In the genomic region with DNA sequence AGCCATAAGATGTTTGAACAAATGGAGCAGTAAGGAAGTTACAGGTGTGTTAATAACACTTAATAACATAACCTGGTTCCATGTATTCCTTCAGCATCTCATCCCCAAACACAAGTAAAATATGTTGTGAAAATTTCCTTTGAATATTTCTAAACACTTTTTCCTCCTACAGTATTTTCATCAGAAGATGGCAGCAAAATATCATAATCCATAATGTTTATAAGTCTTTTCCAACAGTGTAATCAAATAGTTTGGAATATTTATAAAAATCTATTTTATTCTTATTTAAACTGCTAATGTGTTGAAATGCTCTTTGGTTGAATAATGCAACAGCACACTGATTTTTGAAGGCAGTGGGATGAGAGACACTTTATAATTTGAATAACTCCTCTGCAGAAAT, we compare ENCODE assay signal across 18 cellular contexts.
"Had no signal": no experiment of that assay in that cellular context is flagged by ENCODE, and none has a peak within 500 bp of the region (broad histone marks: within the 10 kb centered on the region; RNA-seq: fewer than 3 reads in every experiment).

No MANE protein-coding gene starts in this region.

- H3K27me3 Mint-ChIP-seq: activated CD4-positive, alpha-beta T cell treated with anti-CD3 and anti-CD28 coated beads, Interleukin-2, amount 10 ng/mL, durations not matched to agents 24 days and 14 days; effector memory CD8-positive, alpha-beta T cell; naive thymus-derived CD8-positive, alpha-beta T cell; stimulated activated memory B cell treated with anti-CD40 and anti-IgM and Interleukin-4, amounts not matched to agents 10 μg/mL and 1 μg/mL and 100 μg/mL, for 72 hours had no signal

- H3K27ac Mint-ChIP-seq: activated CD4-positive, alpha-beta T cell treated with anti-CD3 and anti-CD28 coated beads, Interleukin-2, amount 10 ng/mL, durations not matched to agents 24 days and 14 days; effector memory CD8-positive, alpha-beta T cell; naive thymus-derived CD8-positive, alpha-beta T cell; stimulated activated memory B cell treated with anti-CD40 and anti-IgM and Interleukin-4, amounts not matched to agents 10 μg/mL and 1 μg/mL and 100 μg/mL, for 72 hours; WTC11 had no signal

- H3K27ac ChIP-seq: adrenal gland, epithelial cell of prostate, psoas muscle, right lobe of liver, spleen, tibial artery, uterus had no signal

- H3K27me3 ChIP-seq: adrenal gland, right lobe of liver, spleen, tibial artery, uterus had no signal

- H3K9me3 ChIP-seq: adrenal gland, psoas muscle, right lobe of liver, spleen, tibial artery, uterus had no signal

- ATAC-seq: effector memory CD8-positive, alpha-beta T cell; left colon; naive thymus-derived CD8-positive, alpha-beta T cell; psoas muscle; right lobe of liver; stimulated activated memory B cell treated with anti-CD40 and anti-IgM and Interleukin-4, amounts not matched to agents 10 μg/mL and 1 μg/mL and 100 μg/mL, for 72 hours; WTC11 had no signal

- H3K4me1 Mint-ChIP-seq: activated CD4-positive, alpha-beta T cell treated with anti-CD3 and anti-CD28 coated beads, Interleukin-2, amount 10 ng/mL, durations not matched to agents 24 days and 14 days; naive thymus-derived CD8-positive, alpha-beta T cell; stimulated activated memory B cell treated with anti-CD40 and anti-IgM and Interleukin-4, amounts not matched to agents 10 μg/mL and 1 μg/mL and 100 μg/mL, for 72 hours had no signal

- H3K36me3 ChIP-seq: adrenal gland, right lobe of liver, spleen, tibial artery, uterus had no signal

- H3K4me3 Mint-ChIP-seq: activated CD4-positive, alpha-beta T cell treated with anti-CD3 and anti-CD28 coated beads, Interleukin-2, amount 10 ng/mL, durations not matched to agents 24 days and 14 days; effector memory CD8-positive, alpha-beta T cell; naive thymus-derived CD8-positive, alpha-beta T cell; stimulated activated memory B cell treated with anti-CD40 and anti-IgM and Interleukin-4, amounts not matched to agents 10 μg/mL and 1 μg/mL and 100 μg/mL, for 72 hours; WTC11 had no signal

- H3K36me3 Mint-ChIP-seq: naive thymus-derived CD8-positive, alpha-beta T cell; stimulated activated memory B cell treated with anti-CD40 and anti-IgM and Interleukin-4, amounts not matched to agents 10 μg/mL and 1 μg/mL and 100 μg/mL, for 72 hours had no signal

- H3K4me3 ChIP-seq: adrenal gland, psoas muscle, right lobe of liver, spleen, tibial artery, uterus had no signal

- H3K4me1 ChIP-seq: adrenal gland, psoas muscle, right lobe of liver, spleen, tibial artery, uterus had no signal

- H3K9me3 Mint-ChIP-seq: activated CD4-positive, alpha-beta T cell treated with anti-CD3 and anti-CD28 coated beads, Interleukin-2, amount 10 ng/mL, durations not matched to agents 24 days and 14 days had no signal

- DNase-seq: activated CD4-positive, alpha-beta T cell treated with anti-CD3 and anti-CD28 coated beads, Interleukin-2, amount 10 ng/mL, durations not matched to agents 24 days and 14 days; activated CD8-positive, alpha-beta memory T cell treated with anti-CD3 and anti-CD28 coated beads for 24 hours; activated naive CD4-positive, alpha-beta T cell treated with Interleukin-2 at 50 U/mL for 16 hours; adrenal gland; central memory CD4-positive, alpha-beta T cell; effector memory CD8-positive, alpha-beta T cell; left colon; naive thymus-derived CD8-positive, alpha-beta T cell; nucleus accumbens; psoas muscle; right lobe of liver; spleen; stimulated activated CD4-positive, alpha-beta T cell treated with anti-CD3 and anti-CD28 coated beads, Interleukin-1b, Interleukin-23, amount 100 ng/mL, for 48 hours; tibial artery; uterus had no signal
